18 cellular contexts compared by ENCODE assay signal in the genomic region with DNA sequence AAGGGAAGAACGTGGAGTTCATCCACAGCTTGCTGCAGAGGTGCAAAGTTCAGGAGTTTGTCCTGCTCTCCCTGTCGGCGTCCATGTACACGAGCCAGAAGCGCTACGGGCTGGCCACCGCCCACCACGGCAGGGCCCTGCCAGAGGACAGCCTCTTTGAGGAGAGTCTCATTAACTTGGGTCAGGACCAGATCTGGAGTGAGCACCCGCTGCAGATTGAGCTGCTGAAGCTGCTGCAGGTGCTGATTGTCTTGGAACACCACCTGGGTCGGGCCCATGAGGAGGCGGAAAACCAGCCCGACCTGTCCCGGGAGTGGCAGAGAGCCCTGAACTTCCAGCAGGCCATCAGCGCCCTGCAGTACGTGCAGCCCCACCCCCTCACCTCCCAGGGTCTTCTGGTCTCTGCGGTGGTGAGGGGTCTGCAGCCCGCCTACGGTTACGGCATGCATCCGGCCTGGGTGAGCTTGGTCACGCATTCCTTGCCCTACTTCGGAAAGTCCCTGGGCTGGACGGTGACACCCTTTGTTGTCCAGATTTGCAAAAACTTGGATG.
A peak's percentile ranks its signal among the peaks of the same experiment; 100 is the strongest.
DNase-seq lines count a peak whose midpoint lies in the region; ATAC-seq and TF ChIP-seq lines count a peak whose summit lies in the region.
"Had no signal": no experiment of that assay in that cellular context is flagged by ENCODE, and none has a peak within 500 bp of the region (broad histone marks: within the 10 kb centered on the region; RNA-seq: fewer than 3 reads in every experiment).

No MANE protein-coding gene starts in this region.

- H3K27ac ChIP-seq in lower lobe of right lung (no peak overlapping the region), transverse colon (peak overlapping the region in 1 of 4 donors; percentile 3), osteoblast (ENCODE audit: low read depth, low read length) (no peak overlapping the region)
- H3K27ac ChIP-seq: coronary artery, SK-N-MC had no signal

- no peak for TF ChIP-seq EP300 in transverse colon (IDR thresholded peaks at IDR 0.05; ENCODE audit: low read depth)

- H3K4me2 ChIP-seq in osteoblast (ENCODE audit: insufficient read depth, low read length) = no peak overlapping the region

- TF ChIP-seq CTCF in LNCaP clone FGC (IDR thresholded peaks at IDR 0.05; ENCODE audit: control insufficient read depth, extremely low read depth, insufficient read depth) (no peak), lower lobe of right lung (IDR thresholded peaks at IDR 0.05) (no peak), transverse colon (IDR thresholded peaks at IDR 0.05) (no peak), osteoblast (IDR thresholded peaks at IDR 0.05; ENCODE audit: extremely low read depth, low read depth, low read length) (no peak)

- intact Hi-C loops in lower lobe of right lung (cut with DNase I) = no loop called here
- intact Hi-C loops in transverse colon (cut with DNase I; ENCODE audit: low total_unique reads) = no loop called here
- intact Hi-C loops in sciatic nerve (cut with DNase I) = no loop called here

- no peaks in the 10 kb centered on the region for H4K20me1 ChIP-seq in osteoblast (ENCODE audit: insufficient read depth, low read length)

- H2AFZ ChIP-seq in osteoblast (ENCODE audit: low read length) = no peak overlapping the region

- 62% methylated on average over 22 of the region's 23 CpGs; no CpG with 5 or more reads in 1 of the 2 donors for WGBS in transverse colon (ENCODE audit: low coverage in 1 of 2), 2 donors

- TF ChIP-seq POLR2A in transverse colon (IDR thresholded peaks at IDR 0.05) = no peak

- ATAC-seq in esophagus mucosa (peak; percentile 89), lower lobe of right lung (peak; percentile 67 to 76), sciatic nerve (no peak)

- H3K27me3 ChIP-seq in lower lobe of right lung (ENCODE audit: low read depth) = no peaks in the 10 kb centered on the region
- H3K27me3 ChIP-seq in transverse colon = no peaks in the 10 kb centered on the region
- no peaks in the 10 kb centered on the region for H3K27me3 ChIP-seq in osteoblast (ENCODE audit: insufficient read depth, low read length)

- peak overlapping the region; percentile 34 for H3K4me3 ChIP-seq in LNCaP clone FGC (ENCODE audit: low read depth, low read length)
- H3K4me3 ChIP-seq in lower lobe of right lung = no peak overlapping the region
- H3K4me3 ChIP-seq in transverse colon = no peak overlapping the region
- H3K4me3 ChIP-seq in osteoblast (ENCODE audit: insufficient read depth, low read length) = no peak overlapping the region
- H3K4me3 ChIP-seq: coronary artery, SK-N-MC, skin epidermis had no signal

- no peaks in the 10 kb centered on the region for H3K79me2 ChIP-seq in osteoblast (ENCODE audit: insufficient read depth, low read length)

- H3K4me1 ChIP-seq in lower lobe of right lung = no peaks in the 10 kb centered on the region
- H3K4me1 ChIP-seq in transverse colon = peaks cover 0 to 9% (median 6%) of the 10 kb centered on the region in 4 donors
- peaks cover 4% of the 10 kb centered on the region for H3K4me1 ChIP-seq in osteoblast (ENCODE audit: insufficient read depth, low read length)

- in situ Hi-C loops in transverse colon (cut with MboI; ENCODE audit: low pct_ligation_motif_present in 1 of 4, low pct_unique_long_range_greater_than_20kb in 1 of 4, low sequenced_read_pairs in 3 of 4) = no loop called here

- H3K9me3 ChIP-seq in lower lobe of right lung (no peaks in the 10 kb centered on the region), transverse colon (no peaks in the 10 kb centered on the region), osteoblast (ENCODE audit: low read depth, low read length) (no peaks in the 10 kb centered on the region)

- H3K36me3 ChIP-seq in lower lobe of right lung (peaks cover 80% of the 10 kb centered on the region), transverse colon (peaks cover 0 to 31% (median 12%) of the 10 kb centered on the region in 4 donors), osteoblast (ENCODE audit: insufficient read depth, low read length) (peaks cover 22% of the 10 kb centered on the region)

- DNase-seq in LNCaP clone FGC (ENCODE audit: low read depth) (peak; percentile 93), lower lobe of right lung (peak; percentile 65), transverse colon (peak; percentile 24), ecto neural progenitor cell (ENCODE audit: low spot score) (no peak), sciatic nerve (ENCODE audit: low spot score) (no peak), SIG-M5 (lab: John Stamatoyannopoulos, UW) (no peak), osteoblast (ENCODE audit: insufficient read length, low spot score, missing footprints) (no peak)
- DNase-seq: activated gamma-delta T cell treated with Interleukin-2 at 50 U/mL for 16 hours, anterior cingulate cortex, DMS 273 treated with DMSO at 0.1 percent for 48 hours, GF-D8, NCI-H2081 treated with DMSO at 0.1 percent for 48 hours, NCI-H524, T-helper 9 cell had no signal

Comparison
In these comparisons a context has a peak if more than half of its experiments do, and no peak if none do; other contexts are left out.
1. DNase-seq: peak in LNCaP clone FGC (single experiment), lower lobe of right lung (single experiment) and transverse colon (single experiment); none in ecto neural progenitor cell (single experiment), sciatic nerve (single experiment), SIG-M5 (single experiment) and osteoblast (single experiment).